Comparison of ENCODE assay signal across 16 cellular contexts in genomic region chr13:49810464-49810824, GRCh38. TPM values are rescaled to one million over a fixed set of nuclear protein-coding genes. Genes with fewer than 3 reads are reported as not detected.
DNase-seq lines count a peak whose midpoint lies in the region; ATAC-seq and TF ChIP-seq lines count a peak whose summit lies in the region.
"Had no signal": no experiment of that assay in that cellular context is flagged by ENCODE, and none has a peak within 500 bp of the region (broad histone marks: within the 10 kb centered on the region; RNA-seq: fewer than 3 reads in every experiment).

No MANE protein-coding gene starts in this region.

- H3K36me3 ChIP-seq in mammary epithelial cell (ENCODE audit: insufficient read depth, low read length) (no peaks in the 10 kb centered on the region), osteoblast (ENCODE audit: insufficient read depth, low read length) (no peaks in the 10 kb centered on the region)
- H3K36me3 ChIP-seq: BLaER1 treated with 17β-estradiol and CSF1 and Interleukin-3, amounts not matched to agents 10 nM and 100 nM; SJSA1 had no signal

- dilution Hi-C loops in mammary epithelial cell (cut with HindIII; ENCODE audit: low sequenced_read_pairs): loop anchor here (5.0 kb wide), 1 partner anchor 47 kb away; no protein-coding TSS in a partner anchor

- H3K4me1 ChIP-seq in mammary epithelial cell (ENCODE audit: insufficient read depth, low read length) (no peaks in the 10 kb centered on the region), osteoblast (ENCODE audit: insufficient read depth, low read length) (peaks cover 16% of the 10 kb centered on the region)

- H3K27ac Mint-ChIP-seq in MCF 10A (ENCODE audit: low read depth, unreplicated experiment): no peak overlapping the region
- no peak overlapping the region for H3K27ac Mint-ChIP-seq in activated T-helper 17 cell treated with anti-CD3 and anti-CD28 coated beads, Interleukin-2, amount 50 U/mL, for 72 hours
- H3K27ac Mint-ChIP-seq: IgD-negative memory B cell had no signal

- BruUV-seq in mammary epithelial cell (replicated peaks; lab: Mats Ljungman, UMichigan): no TSS peak
- BruUV-seq in MCF 10A (replicated peaks; lab: Mats Ljungman, UMichigan): no TSS peak

- POLR2A ChIA-PET in MCF 10A (lab: Yijun Ruan, JAX): interaction anchor here (1.0 to 1.1 kb wide), 2 partner anchors 14 to 19 kb away, joined by 3 to 5 read pairs; no protein-coding TSS in a partner anchor

- H3K9me3 ChIP-seq in mammary epithelial cell (replicated peaks; ENCODE audit: insufficient read depth, low read length) (no peaks in the 10 kb centered on the region), osteoblast (ENCODE audit: low read depth, low read length) (no peaks in the 10 kb centered on the region)
- H3K9me3 ChIP-seq: SJSA1 had no signal

- H3K27me3 ChIP-seq in mammary epithelial cell (ENCODE audit: insufficient read depth, low read length) (no peaks in the 10 kb centered on the region), osteoblast (ENCODE audit: insufficient read depth, low read length) (peaks cover 6% of the 10 kb centered on the region)
- H3K27me3 ChIP-seq: BLaER1 treated with 17β-estradiol and CSF1 and Interleukin-3, amounts not matched to agents 10 nM and 100 nM; SJSA1 had no signal

- no peaks in the 10 kb centered on the region for H3K4me1 Mint-ChIP-seq in MCF 10A (ENCODE audit: insufficient read depth, unreplicated experiment)
- no peaks in the 10 kb centered on the region for H3K4me1 Mint-ChIP-seq in activated T-helper 17 cell treated with anti-CD3 and anti-CD28 coated beads, Interleukin-2, amount 50 U/mL, for 72 hours
- H3K4me1 Mint-ChIP-seq: IgD-negative memory B cell had no signal

- H4K20me1 ChIP-seq in mammary epithelial cell (ENCODE audit: insufficient read depth, low read length): no peaks in the 10 kb centered on the region
- H4K20me1 ChIP-seq in osteoblast (ENCODE audit: insufficient read depth, low read length): no peaks in the 10 kb centered on the region
- H4K20me1 ChIP-seq: BLaER1 treated with 17β-estradiol and CSF1 and Interleukin-3, amounts not matched to agents 10 nM and 100 nM had no signal

- ATAC-seq in left ventricle myocardium superior: peak; percentile 33
- no peak for ATAC-seq in HG02970 (IDR thresholded peaks at IDR 0.05; ENCODE audit: low FRiP score, unreplicated experiment)
- ATAC-seq in activated T-helper 17 cell treated with anti-CD3 and anti-CD28 coated beads, Interleukin-2, amount 50 U/mL, for 72 hours (replicated peaks): no peak

- in situ Hi-C loops in mammary epithelial cell (cut with MboI; ENCODE audit: low sequenced_read_pairs in 2 of 2): no loop called here

- DNase-seq in mammary epithelial cell: peak; percentile 12
- no peak for DNase-seq in MCF 10A (ENCODE audit: unreplicated experiment)
- no peak for DNase-seq in left ventricle myocardium superior
- DNase-seq in osteoblast (ENCODE audit: insufficient read length, low spot score, missing footprints): no peak
- no peak for DNase-seq in medulla oblongata (ENCODE audit: extremely low spot score)
- DNase-seq in NCI-H187 treated with DMSO at 0.1 percent for 48 hours (lab: John Stamatoyannopoulos, UW): no peak
- DNase-seq: NCI-H1417 treated with DMSO at 0.1 percent for 48 hours, NCI-H2029 treated with DMSO at 0.1 percent for 48 hours, NCI-H526, RPMI8226 had no signal

- H3K36me3 Mint-ChIP-seq in MCF 10A (ENCODE audit: insufficient read depth, unreplicated experiment): no peaks in the 10 kb centered on the region
- no peaks in the 10 kb centered on the region for H3K36me3 Mint-ChIP-seq in activated T-helper 17 cell treated with anti-CD3 and anti-CD28 coated beads, Interleukin-2, amount 50 U/mL, for 72 hours (ENCODE audit: low read depth)
- H3K36me3 Mint-ChIP-seq: IgD-negative memory B cell had no signal

- H3K79me2 ChIP-seq in mammary epithelial cell (ENCODE audit: insufficient read depth, low read length): no peaks in the 10 kb centered on the region
- no peaks in the 10 kb centered on the region for H3K79me2 ChIP-seq in osteoblast (ENCODE audit: insufficient read depth, low read length)

- H3K4me3 Mint-ChIP-seq in MCF 10A (ENCODE audit: unreplicated experiment): no peak overlapping the region
- H3K4me3 Mint-ChIP-seq in activated T-helper 17 cell treated with anti-CD3 and anti-CD28 coated beads, Interleukin-2, amount 50 U/mL, for 72 hours: no peak overlapping the region
- H3K4me3 Mint-ChIP-seq: IgD-negative memory B cell had no signal

- H2AFZ ChIP-seq in mammary epithelial cell (ENCODE audit: low read depth, low read length) (no peak overlapping the region), osteoblast (ENCODE audit: low read length) (no peak overlapping the region)

- WGBS in mammary epithelial cell (ENCODE audit: low coverage, missing lambda C conversion rate): 91% methylated on average over 2 of the region's 2 CpGs

- no peak overlapping the region for H3K4me3 ChIP-seq in mammary epithelial cell (replicated peaks in 1 of 3; ENCODE audit: insufficient read depth in 1 of 3, low read depth in 2 of 3, low read length in 3 of 3)
- no peak overlapping the region for H3K4me3 ChIP-seq in osteoblast (ENCODE audit: insufficient read depth, low read length)
- H3K4me3 ChIP-seq: BLaER1 treated with 17β-estradiol and CSF1 and Interleukin-3, amounts not matched to agents 10 nM and 100 nM; SJSA1 had no signal

- TF ChIP-seq CTCF in mammary epithelial cell (conservative IDR thresholded peaks at IDR 0.05 in 1 of 2, IDR thresholded peaks at IDR 0.05 in 1 of 2; ENCODE audit: extremely low read depth in 1 of 2, insufficient read depth in 1 of 2, low read depth in 1 of 2, low read length in 2 of 2): no peak
- TF ChIP-seq CTCF in MCF 10A (IDR thresholded peaks at IDR 0.05; ENCODE audit: unreplicated experiment): no peak
- no peak for TF ChIP-seq CTCF in osteoblast (IDR thresholded peaks at IDR 0.05; ENCODE audit: extremely low read depth, low read depth, low read length)

- CTCF ChIA-PET in mammary epithelial cell (lab: Charles Lee; ENCODE audit: low non-redundant PET) (no interaction called here), MCF 10A (lab: Yijun Ruan, JAX) (interaction anchor here (1.3 kb wide), 1 partner anchor 37 kb away, joined by 7 read pairs; no protein-coding TSS in a partner anchor)

- no peaks in the 10 kb centered on the region for H3K9me3 Mint-ChIP-seq in MCF 10A (ENCODE audit: unreplicated experiment)
- no peaks in the 10 kb centered on the region for H3K9me3 Mint-ChIP-seq in activated T-helper 17 cell treated with anti-CD3 and anti-CD28 coated beads, Interleukin-2, amount 50 U/mL, for 72 hours

- intact Hi-C loops in mammary epithelial cell (cut with micrococcal nuclease) (no loop called here), MCF 10A (cut with micrococcal nuclease) (no loop called here), left ventricle myocardium superior (cut with micrococcal nuclease) (no loop called here)

- no peak overlapping the region for H3K27ac ChIP-seq in mammary epithelial cell (ENCODE audit: insufficient read depth, low read depth, low read length)
- H3K27ac ChIP-seq in osteoblast (ENCODE audit: low read depth, low read length): no peak overlapping the region
- H3K27ac ChIP-seq: 22Rv1; BLaER1 treated with 17β-estradiol and CSF1 and Interleukin-3, amounts not matched to agents 10 nM and 100 nM; SJSA1 had no signal

- no peak overlapping the region for H3K9ac ChIP-seq in mammary epithelial cell (ENCODE audit: insufficient read depth, low read length)
- H3K9ac ChIP-seq: BLaER1 treated with 17β-estradiol and CSF1 and Interleukin-3, amounts not matched to agents 10 nM and 100 nM had no signal

- H3K4me2 ChIP-seq in mammary epithelial cell (ENCODE audit: insufficient read depth, low read depth, low read length): no peak overlapping the region
- H3K4me2 ChIP-seq in osteoblast (ENCODE audit: insufficient read depth, low read length): peak overlapping the region; percentile 41
- H3K4me2 ChIP-seq: BLaER1 treated with 17β-estradiol and CSF1 and Interleukin-3, amounts not matched to agents 10 nM and 100 nM had no signal

- H3K27me3 Mint-ChIP-seq in MCF 10A (ENCODE audit: insufficient read depth, unreplicated experiment): no peaks in the 10 kb centered on the region
- H3K27me3 Mint-ChIP-seq in activated T-helper 17 cell treated with anti-CD3 and anti-CD28 coated beads, Interleukin-2, amount 50 U/mL, for 72 hours: peaks cover 20% of the 10 kb centered on the region

RNA-seq across cellular contexts. Expression of gene KPNA3, which starts 18.0 kb away (rescaled TPM):
- total RNA-seq in mammary epithelial cell (10 to 100 TPM; 35.5 to 37.7 TPM), MCF 10A (2022) (40.6 and 41.3 TPM in 2 replicates), left ventricle myocardium superior (61.8 TPM), osteoblast (42.0 and 43.6 TPM in 2 replicates)
- polyA plus RNA-seq in mammary epithelial cell: 29.5 TPM
- polyA minus RNA-seq in mammary epithelial cell: 45.0 TPM
- 10 to 100 TPM; 20.3 to 49.5 TPM for total RNA-seq in activated T-helper 17 cell treated with anti-CD3 and anti-CD28 coated beads, Interleukin-2, amount 50 U/mL, for 72 hours
